ENCODE assay signal across 8 cellular contexts in genomic region chr22:17159504-17159951, GRCh38. TPM values are rescaled to one million over a fixed set of nuclear protein-coding genes. Genes with fewer than 3 reads are reported as not detected.
DNase-seq lines count a peak whose midpoint lies in the region; ATAC-seq and TF ChIP-seq lines count a peak whose summit lies in the region.

No MANE protein-coding gene starts in this region.

- H3K9me3 ChIP-seq in Caco-2, result no peaks in the 10 kb centered on the region
- no peaks in the 10 kb centered on the region for H3K9me3 ChIP-seq in mesodermal cell (ENCODE audit: control insufficient read depth, low read length)

- BruUV-seq in Caco-2 (replicated peaks; lab: Mats Ljungman, UMichigan), result TSS peak; percentile 38

- no peaks in the 10 kb centered on the region for H3K27me3 Mint-ChIP-seq in Caco-2 (ENCODE audit: insufficient read depth, unreplicated experiment)

- H3K4me1 Mint-ChIP-seq in Caco-2 (ENCODE audit: low read depth, unreplicated experiment), result no peaks in the 10 kb centered on the region

- no peak for TF ChIP-seq CTCF in Caco-2 (IDR thresholded peaks at IDR 0.05; ENCODE audit: insufficient read depth in 1 of 2, low read depth in 1 of 2, low read length in 1 of 2, severe bottlenecking in 1 of 2, unreplicated experiment in 1 of 2)

- H3K27me3 ChIP-seq in Caco-2 (replicated peaks; ENCODE audit: control insufficient read depth, insufficient read depth, low read length), result no peaks in the 10 kb centered on the region

- peak overlapping the region; percentile 69 for H3K27ac Mint-ChIP-seq in Caco-2 (ENCODE audit: unreplicated experiment)

- no peaks in the 10 kb centered on the region for H3K9me3 Mint-ChIP-seq in Caco-2 (ENCODE audit: unreplicated experiment)

- peak; percentile 13 for ATAC-seq in GM21515 (IDR thresholded peaks at IDR 0.05; ENCODE audit: unreplicated experiment)

- DNase-seq in Caco-2 (peak; percentile 59 to 75), LoVo (ENCODE audit: low spot score) (peak; percentile 85), dermis blood vessel endothelial cell (peak; percentile 61), retina (no peak)
- DNase-seq in activated CD4-positive, CD25-positive, alpha-beta regulatory T cell treated with anti-CD3 and anti-CD28 coated beads, Interleukin-2, amount 50 U/mL, for 72 hours, result peak; percentile 66
- DNase-seq in stimulated activated CD8-positive, alpha-beta memory T cell treated with anti-CD3 and anti-CD28 coated beads, Interleukin-15, amount 100 ng/mL, for 4 hours (ENCODE audit: low read depth in 2 of 2), result peak; percentile 14 to 20

- POLR2A ChIA-PET in Caco-2 (lab: Charles Lee), result interaction anchor here (1.6 kb wide), 1 partner anchor 13 kb away, joined by 4 read pairs; no protein-coding TSS in a partner anchor

- 79 to 87% methylated on average over 34 to 35 of the region's 35 CpGs for WGBS in mesodermal cell (ENCODE audit: insufficient coverage in 2 of 2), 2 experiments

- H3K4me1 ChIP-seq in Caco-2, result 0 out of 2 replicates have a peak, but pooled peaks cover 3% of the 10 kb centered on the region
- no peaks in the 10 kb centered on the region for H3K4me1 ChIP-seq in mesodermal cell (ENCODE audit: control insufficient read depth, insufficient read depth, low read length, poor library complexity, severe bottlenecking)

- H3K36me3 ChIP-seq in Caco-2 (ENCODE audit: control insufficient read depth, insufficient read depth, low read length) (0 out of 2 replicates have a peak, but pooled peaks cover 1% of the 10 kb centered on the region), mesodermal cell (ENCODE audit: control insufficient read depth, insufficient read depth, low read length) (no peaks in the 10 kb centered on the region)

- peak overlapping the region; percentile 97 for H3K4me3 ChIP-seq in Caco-2 (ENCODE audit: low read depth, low read length)
- peak overlapping the region; percentile 65 for H3K4me3 ChIP-seq in mesodermal cell (ENCODE audit: extremely low read depth, insufficient read depth, low read length, poor library complexity, severe bottlenecking)

- CTCF ChIA-PET in Caco-2 (lab: Charles Lee), result interaction anchor here (1.0 to 2.5 kb wide), 2 partner anchors 12 to 342 kb away, joined by 5 to 21 read pairs; no protein-coding TSS in a partner anchor

- H3K4me3 Mint-ChIP-seq in Caco-2 (ENCODE audit: unreplicated experiment), result peak overlapping the region; percentile 86

- no peak overlapping the region for H3K27ac ChIP-seq in mesodermal cell (ENCODE audit: low read depth, low read length, severe bottlenecking)

- intact Hi-C loops in Caco-2 (cut with micrococcal nuclease; ENCODE audit: unreplicated experiment), result loop anchor here (1.0 kb wide), 2 partner anchors 10 to 12 kb away; no protein-coding TSS in a partner anchor

- peaks cover 28% of the 10 kb centered on the region for H3K36me3 Mint-ChIP-seq in Caco-2 (ENCODE audit: insufficient read depth, unreplicated experiment)

RNA-seq across cellular contexts. Expression of gene HDHD5, which starts 0.5 kb away (rescaled TPM):
- total RNA-seq in Caco-2 (2022) (57.0 and 63.7 TPM in 2 replicates), dermis blood vessel endothelial cell (39.2 and 40.2 TPM in 2 replicates)
- 31.0 TPM for polyA plus RNA-seq in mesodermal cell (2013, experiment 1 of 2)
- 25.1 TPM for polyA plus RNA-seq in mesodermal cell (2013, experiment 2 of 2)

RNA-seq across cellular contexts. Expression of gene TMEM121B, which starts 38.4 kb away (rescaled TPM):
- total RNA-seq in Caco-2 (2022) (0.49 and 0.82 TPM in 2 replicates), dermis blood vessel endothelial cell (0.05 and 0.17 TPM in 2 replicates)
- 4.0 TPM for polyA plus RNA-seq in mesodermal cell (2013, experiment 1 of 2)
- 3.1 TPM for polyA plus RNA-seq in mesodermal cell (2013, experiment 2 of 2)

RNA-seq across cellular contexts. Expression of gene ADA2, which starts 59.7 kb away (rescaled TPM):
- total RNA-seq in Caco-2 (2022), result not detected in 2 replicates
- 5.3 and 8.9 TPM in 2 replicates for total RNA-seq in dermis blood vessel endothelial cell
- polyA plus RNA-seq in mesodermal cell (2013, experiment 1 of 2), result 5.5 TPM
- polyA plus RNA-seq in mesodermal cell (2013, experiment 2 of 2), result 4.5 TPM
